Comparison of ENCODE assay signal across 8 cellular contexts in genomic region chrX:40146471-40147398, GRCh38. TPM values are rescaled to one million over a fixed set of nuclear protein-coding genes. Genes with fewer than 3 reads are reported as not detected.
A peak's percentile ranks its signal among the peaks of the same experiment; 100 is the strongest.
DNase-seq lines count a peak whose midpoint lies in the region; ATAC-seq and TF ChIP-seq lines count a peak whose summit lies in the region.

No MANE protein-coding gene starts in this region.

- H3K9me3 ChIP-seq in mucosa of stomach (ENCODE audit: control insufficient read depth, low read length), result no peaks in the 10 kb centered on the region
- H3K9me3 ChIP-seq in aorta (ENCODE audit: control insufficient read depth, low read length), result no peaks in the 10 kb centered on the region

- CTCF ChIA-PET in RWPE1 (lab: Yijun Ruan, JAX), result no interaction called here

- H3K4me1 Mint-ChIP-seq in endothelial cell (ENCODE audit: unreplicated experiment), result peaks cover 48% of the 10 kb centered on the region

- intact Hi-C loops in aorta (cut with DNase I), result no loop called here

- H3K27ac Mint-ChIP-seq in endothelial cell (ENCODE audit: unreplicated experiment), result no peak overlapping the region

- H3K27me3 ChIP-seq in mucosa of stomach (ENCODE audit: control insufficient read depth, insufficient read depth, low read length) (peaks cover 17% of the 10 kb centered on the region), aorta (ENCODE audit: control insufficient read depth in 1 of 2, insufficient read depth in 2 of 2, low read length in 1 of 2) (no peaks in the 10 kb centered on the region)

- WGBS in aorta, 2 donors, result 10 to 13% methylated on average over 67 to 76 of the region's 76 CpGs

- peak overlapping the region; percentile 65 for H3K4me3 Mint-ChIP-seq in endothelial cell (ENCODE audit: unreplicated experiment)

- DNase-seq in NCI-H524 (lab: John Stamatoyannopoulos, UW) (peak; percentile 25 to 45), NCI-H524 treated with DMSO at 0.1 percent for 48 hours (lab: John Stamatoyannopoulos, UW) (no peak), RWPE1 (ENCODE audit: low spot score) (peak; percentile 8), endothelial cell (ENCODE audit: low spot score) (peak; percentile 21), aorta (peak in 1 of 2 donors; percentile 65), LoVo (ENCODE audit: low spot score) (no peak)

- ATAC-seq in aorta (ENCODE audit: low FRiP score), result peak; percentile 33
- no peak for ATAC-seq in GM21515 (IDR thresholded peaks at IDR 0.05; ENCODE audit: unreplicated experiment)

- TF ChIP-seq CTCF in RWPE1 (conservative IDR thresholded peaks at IDR 0.05; ENCODE audit: low read depth) (no peak), endothelial cell (IDR thresholded peaks at IDR 0.05; ENCODE audit: unreplicated experiment) (no peak)

- H3K36me3 ChIP-seq in mucosa of stomach (ENCODE audit: control insufficient read depth, insufficient read depth, low read length), result no peaks in the 10 kb centered on the region
- no peaks in the 10 kb centered on the region for H3K36me3 ChIP-seq in aorta (ENCODE audit: control insufficient read depth in 1 of 2, insufficient read depth in 2 of 2, low read length in 1 of 2)

- H3K4me1 ChIP-seq in mucosa of stomach (ENCODE audit: control insufficient read depth, insufficient read depth, low read length) (peaks cover 20% of the 10 kb centered on the region), aorta (ENCODE audit: control insufficient read depth in 1 of 2, insufficient read depth in 2 of 2, low read length in 2 of 2) (no peaks in the 10 kb centered on the region)

- no peak overlapping the region for H3K4me3 ChIP-seq in mucosa of stomach (ENCODE audit: low read length)
- H3K4me3 ChIP-seq in aorta (ENCODE audit: low read length in 2 of 2), result peak overlapping the region in 1 of 2 donors; percentile 52

- H3K27ac ChIP-seq in RWPE1 (peak overlapping the region; percentile 82), aorta (ENCODE audit: low read depth in 1 of 2, low read length in 2 of 2) (no peak overlapping the region)

- peaks cover 2% of the 10 kb centered on the region for H3K27me3 Mint-ChIP-seq in endothelial cell (ENCODE audit: unreplicated experiment)

- H3K36me3 Mint-ChIP-seq in endothelial cell (ENCODE audit: low read depth, unreplicated experiment), result no peaks in the 10 kb centered on the region

- H3K9me3 Mint-ChIP-seq in endothelial cell (ENCODE audit: unreplicated experiment), result no peaks in the 10 kb centered on the region

- POLR2A ChIA-PET in RWPE1 (lab: Yijun Ruan, JAX; ENCODE audit: low non-redundant PET), result interaction anchor here (0.5 kb wide), 1 partner anchor 119 kb away, joined by 4 read pairs; no protein-coding TSS in a partner anchor

- peak overlapping the region; percentile 22 for H3K9ac ChIP-seq in mucosa of stomach (ENCODE audit: low read length)

RNA-seq across cellular contexts. Expression of gene BCOR, which starts 49.0 kb away (rescaled TPM):
- total RNA-seq in endothelial cell (ENCODE audit: unreplicated experiment) (34.5 TPM), aorta (10 to 100 TPM; 22.6 to 46.7 TPM)
- 10 to 100 TPM in 1 of 2 donors, 1 to 10 TPM in 1; 8.3 to 12.2 TPM for polyA plus RNA-seq in aorta

Comparison
In these comparisons a context has a peak if more than half of its experiments do, and no peak if none do; other contexts are left out.
1. DNase-seq: peak in NCI-H524 (2 of 2), RWPE1 (single experiment) and endothelial cell (single experiment); none in NCI-H524 treated with DMSO at 0.1 percent for 48 hours (single experiment) and LoVo (single experiment).